17 cellular contexts compared by ENCODE assay signal in genomic region chr2:178855151-178855550, GRCh38. TPM values are rescaled to one million over a fixed set of nuclear protein-coding genes. Genes with fewer than 3 reads are reported as not detected.
"Had no signal": no experiment of that assay in that cellular context is flagged by ENCODE, and none has a peak within 500 bp of the region (broad histone marks: within the 10 kb centered on the region; RNA-seq: fewer than 3 reads in every experiment).

No MANE protein-coding gene starts in this region.

- H3K4me3 ChIP-seq: coronary artery, esophagus squamous epithelium, lung, pancreas, skin epidermis, spleen, vagina had no signal

- ATAC-seq: left colon; natural killer cell treated with Interleukin-12 subunit alpha and Interleukin-12 subunit beta and Interleukin-15 and Interleukin-18, amount 100 ng/mL, for 72 hours; pancreas; sciatic nerve; stimulated activated naive B cell treated with anti-CD40 and anti-IgM and Interleukin-4, amounts not matched to agents 10 μg/mL and 1 μg/mL and 100 μg/mL, for 72 hours had no signal

- DNase-seq: effector memory CD4-positive, alpha-beta T cell; esophagus squamous epithelium; head of caudate nucleus; hippocampal formation; left colon; naive B cell; pancreas; spleen; stimulated activated naive B cell treated with anti-CD40 and anti-IgM and Interleukin-4, amounts not matched to agents 10 μg/mL and 1 μg/mL and 100 μg/mL, for 72 hours had no signal

- H3K27ac ChIP-seq: esophagus squamous epithelium, neutrophil, pancreas, skin epidermis, spleen, vagina had no signal

- H3K9me3 ChIP-seq: esophagus squamous epithelium, neutrophil, pancreas, spleen, vagina had no signal

- H3K4me1 ChIP-seq: esophagus squamous epithelium, spleen, vagina had no signal

- H3K36me3 ChIP-seq: esophagus squamous epithelium, neutrophil, vagina had no signal

- H3K27me3 ChIP-seq: esophagus squamous epithelium, pancreas, spleen, vagina had no signal

RNA-seq across cellular contexts. Expression of gene TTN, which starts 47.9 kb away (rescaled TPM):
- total RNA-seq: chondrocyte had no signal
